In the genomic region with DNA sequence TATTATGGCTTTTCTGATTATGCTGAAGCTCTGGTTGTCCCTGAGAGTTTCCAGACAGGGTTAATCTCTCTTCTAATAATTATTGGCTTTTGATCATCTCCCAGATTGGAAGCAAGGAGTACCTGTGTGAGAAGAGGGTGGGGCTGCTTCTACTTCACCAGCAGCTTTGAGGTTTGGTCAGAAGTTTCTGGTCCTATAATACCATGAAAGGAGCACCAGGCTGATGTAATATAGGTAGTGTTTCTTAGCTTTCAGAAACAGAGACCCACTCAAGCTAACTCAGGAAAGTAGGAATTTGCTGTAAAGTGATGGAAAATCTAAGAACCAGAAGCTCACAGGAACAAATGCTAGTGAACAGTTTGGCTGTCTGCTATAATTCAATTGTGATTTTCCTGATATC, we compare ENCODE assay signal across 30 cellular contexts. TPM values are rescaled to one million over a fixed set of nuclear protein-coding genes. Genes with fewer than 3 reads are reported as not detected.
"Had no signal": no experiment of that assay in that cellular context is flagged by ENCODE, and none has a peak within 500 bp of the region (broad histone marks: within the 10 kb centered on the region; RNA-seq: fewer than 3 reads in every experiment).

No MANE protein-coding gene starts in this region.

- H3K4me1 ChIP-seq: gastrocnemius medialis, lower lobe of right lung, psoas muscle, sigmoid colon, stomach, vagina had no signal

- H3K36me3 ChIP-seq: gastrocnemius medialis, lower lobe of right lung, ovary, sigmoid colon, stomach, thyroid gland, vagina had no signal

- FAIRE-seq: keratinocyte had no signal

- H3K9me3 ChIP-seq: gastrocnemius medialis, lower lobe of right lung, ovary, psoas muscle, sigmoid colon, stomach, thyroid gland, vagina had no signal

- H3K27me3 ChIP-seq: ovary, sigmoid colon, thyroid gland, vagina had no signal

- H3K27ac ChIP-seq: dorsolateral prefrontal cortex, epithelial cell of prostate, gastrocnemius medialis, lower lobe of right lung, ovary, psoas muscle, sigmoid colon, stomach, thyroid gland, vagina had no signal

- ATAC-seq: esophagus mucosa; gastrocnemius medialis; left ventricle myocardium superior; lower lobe of right lung; naive thymus-derived CD8-positive, alpha-beta T cell; psoas muscle; right cardiac atrium; stimulated activated effector memory CD8-positive, alpha-beta T cell treated with anti-CD3 and anti-CD28 coated beads, Interleukin-12 subunit alpha, Interleukin-12 subunit beta, amount 100 ng/mL, for 72 hours had no signal

- H3K4me3 ChIP-seq: dorsolateral prefrontal cortex, gastrocnemius medialis, lower lobe of right lung, ovary, psoas muscle, sigmoid colon, stomach, thyroid gland, vagina had no signal

- DNase-seq: dorsolateral prefrontal cortex; effector CD4-positive, alpha-beta T cell; foreskin fibroblast; gastrocnemius medialis; head of caudate nucleus; left ventricle myocardium superior; lower lobe of right lung; naive thymus-derived CD8-positive, alpha-beta T cell; nephron progenitor cell; occipital lobe; ovary; posterior cingulate gyrus; psoas muscle; right cardiac atrium; sigmoid colon; stimulated activated CD4-positive, alpha-beta T cell treated with anti-CD3 and anti-CD28 coated beads, Interleukin-2, amount 100 ng/mL, for 24 hours; stimulated activated CD4-positive, alpha-beta T cell treated with anti-CD3 and anti-CD28 coated beads, Interleukin-4, amount 100 ng/mL, for 24 hours; stimulated activated naive CD4-positive, alpha-beta T cell treated with Interleukin-2 at 50 U/mL for 16 hours; stomach; thyroid gland; trophoblast cell had no signal

RNA-seq across cellular contexts. Expression of a gene that starts 57.6 kb away (rescaled TPM):
- total RNA-seq: glomerular endothelial cell, mesenteric fat pad, myocyte, skeletal muscle tissue had no signal
